In the genomic region with DNA sequence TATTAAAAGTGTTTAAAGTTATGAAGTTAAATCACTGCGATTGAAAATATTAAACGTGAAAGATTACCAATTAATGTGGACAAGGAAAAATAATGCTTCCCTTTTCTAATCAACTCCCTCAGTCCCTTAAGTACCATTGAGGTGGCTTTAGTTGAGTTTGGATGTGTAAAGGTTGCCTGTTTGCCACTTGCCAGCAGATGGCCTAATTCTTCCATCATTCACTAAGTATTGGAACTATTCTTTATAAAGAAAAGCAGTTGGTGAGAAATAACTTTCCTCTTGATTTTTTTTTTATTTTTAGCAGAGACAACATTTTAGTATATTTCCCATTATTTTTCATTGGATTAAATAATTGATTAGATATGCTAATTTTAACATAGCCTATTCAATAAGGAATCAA, we compare ENCODE assay signal across 1 cellular context.
TF ChIP-seq lines count a peak whose summit lies in the region.

No MANE protein-coding gene starts in this region.

TF ChIP-seq in GM23338, 12 proteins besides CTCF, POLR2A, EP300 and RAD21 (continued from another document):
- TF ChIP-seq, protein P1, sequence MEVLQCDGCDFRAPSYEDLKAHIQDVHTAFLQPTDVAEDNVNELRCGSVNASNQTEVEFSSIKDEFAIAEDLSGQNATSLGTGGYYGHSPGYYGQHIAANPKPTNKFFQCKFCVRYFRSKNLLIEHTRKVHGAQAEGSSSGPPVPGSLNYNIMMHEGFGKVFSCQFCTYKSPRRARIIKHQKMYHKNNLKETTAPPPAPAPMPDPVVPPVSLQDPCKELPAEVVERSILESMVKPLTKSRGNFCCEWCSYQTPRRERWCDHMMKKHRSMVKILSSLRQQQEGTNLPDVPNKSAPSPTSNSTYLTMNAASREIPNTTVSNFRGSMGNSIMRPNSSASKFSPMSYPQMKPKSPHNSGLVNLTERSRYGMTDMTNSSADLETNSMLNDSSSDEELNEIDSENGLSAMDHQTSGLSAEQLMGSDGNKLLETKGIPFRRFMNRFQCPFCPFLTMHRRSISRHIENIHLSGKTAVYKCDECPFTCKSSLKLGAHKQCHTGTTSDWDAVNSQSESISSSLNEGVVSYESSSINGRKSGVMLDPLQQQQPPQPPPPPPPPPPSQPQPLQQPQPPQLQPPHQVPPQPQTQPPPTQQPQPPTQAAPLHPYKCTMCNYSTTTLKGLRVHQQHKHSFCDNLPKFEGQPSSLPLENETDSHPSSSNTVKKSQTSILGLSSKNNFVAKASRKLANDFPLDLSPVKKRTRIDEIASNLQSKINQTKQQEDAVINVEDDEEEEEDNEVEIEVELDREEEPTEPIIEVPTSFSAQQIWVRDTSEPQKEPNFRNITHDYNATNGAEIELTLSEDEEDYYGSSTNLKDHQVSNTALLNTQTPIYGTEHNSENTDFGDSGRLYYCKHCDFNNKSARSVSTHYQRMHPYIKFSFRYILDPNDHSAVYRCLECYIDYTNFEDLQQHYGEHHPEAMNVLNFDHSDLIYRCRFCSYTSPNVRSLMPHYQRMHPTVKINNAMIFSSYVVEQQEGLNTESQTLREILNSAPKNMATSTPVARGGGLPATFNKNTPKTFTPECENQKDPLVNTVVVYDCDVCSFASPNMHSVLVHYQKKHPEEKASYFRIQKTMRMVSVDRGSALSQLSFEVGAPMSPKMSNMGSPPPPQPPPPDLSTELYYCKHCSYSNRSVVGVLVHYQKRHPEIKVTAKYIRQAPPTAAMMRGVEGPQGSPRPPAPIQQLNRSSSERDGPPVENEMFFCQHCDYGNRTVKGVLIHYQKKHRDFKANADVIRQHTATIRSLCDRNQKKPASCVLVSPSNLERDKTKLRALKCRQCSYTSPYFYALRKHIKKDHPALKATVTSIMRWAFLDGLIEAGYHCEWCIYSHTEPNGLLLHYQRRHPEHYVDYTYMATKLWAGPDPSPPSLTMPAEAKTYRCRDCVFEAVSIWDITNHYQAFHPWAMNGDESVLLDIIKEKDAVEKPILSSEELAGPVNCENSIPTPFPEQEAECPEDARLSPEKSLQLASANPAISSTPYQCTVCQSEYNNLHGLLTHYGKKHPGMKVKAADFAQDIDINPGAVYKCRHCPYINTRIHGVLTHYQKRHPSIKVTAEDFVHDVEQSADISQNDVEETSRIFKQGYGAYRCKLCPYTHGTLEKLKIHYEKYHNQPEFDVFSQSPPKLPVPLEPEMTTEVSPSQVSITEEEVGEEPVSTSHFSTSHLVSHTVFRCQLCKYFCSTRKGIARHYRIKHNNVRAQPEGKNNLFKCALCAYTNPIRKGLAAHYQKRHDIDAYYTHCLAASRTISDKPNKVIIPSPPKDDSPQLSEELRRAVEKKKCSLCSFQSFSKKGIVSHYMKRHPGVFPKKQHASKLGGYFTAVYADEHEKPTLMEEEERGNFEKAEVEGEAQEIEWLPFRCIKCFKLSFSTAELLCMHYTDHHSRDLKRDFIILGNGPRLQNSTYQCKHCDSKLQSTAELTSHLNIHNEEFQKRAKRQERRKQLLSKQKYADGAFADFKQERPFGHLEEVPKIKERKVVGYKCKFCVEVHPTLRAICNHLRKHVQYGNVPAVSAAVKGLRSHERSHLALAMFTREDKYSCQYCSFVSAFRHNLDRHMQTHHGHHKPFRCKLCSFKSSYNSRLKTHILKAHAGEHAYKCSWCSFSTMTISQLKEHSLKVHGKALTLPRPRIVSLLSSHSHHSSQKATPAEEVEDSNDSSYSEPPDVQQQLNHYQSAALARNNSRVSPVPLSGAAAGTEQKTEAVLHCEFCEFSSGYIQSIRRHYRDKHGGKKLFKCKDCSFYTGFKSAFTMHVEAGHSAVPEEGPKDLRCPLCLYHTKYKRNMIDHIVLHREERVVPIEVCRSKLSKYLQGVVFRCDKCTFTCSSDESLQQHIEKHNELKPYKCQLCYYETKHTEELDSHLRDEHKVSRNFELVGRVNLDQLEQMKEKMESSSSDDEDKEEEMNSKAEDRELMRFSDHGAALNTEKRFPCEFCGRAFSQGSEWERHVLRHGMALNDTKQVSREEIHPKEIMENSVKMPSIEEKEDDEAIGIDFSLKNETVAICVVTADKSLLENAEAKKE (CRISPR knock-in tag; IDR thresholded peaks at IDR 0.05) = no peak
- no peak for TF ChIP-seq POLR2AphosphoS5 (IDR thresholded peaks at IDR 0.05; ENCODE audit: low read depth)
- TF ChIP-seq ZNF331 (CRISPR knock-in tag; IDR thresholded peaks at IDR 0.05; ENCODE audit: low read depth) = no peak
